In the genomic region with DNA sequence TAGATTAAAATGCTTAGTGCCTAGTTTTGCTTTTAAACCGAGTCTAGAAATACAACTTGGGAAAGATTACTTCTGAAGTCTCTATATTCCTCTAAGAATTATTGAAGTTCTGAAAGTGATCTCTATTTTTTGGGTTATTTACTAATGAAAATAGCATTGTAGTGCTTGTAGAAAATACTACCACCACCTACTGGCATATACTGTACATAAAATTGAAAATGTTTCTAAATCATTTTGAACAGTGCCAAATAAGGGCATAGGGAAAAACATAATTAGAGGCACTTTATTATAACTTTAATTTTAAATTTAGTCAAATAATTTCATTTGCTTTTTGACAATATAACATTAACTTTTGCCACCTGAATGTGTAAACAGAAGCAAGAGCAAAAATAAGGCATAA, we compare ENCODE assay signal across 1 cellular context.
A peak's percentile ranks its signal among the peaks of the same experiment; 100 is the strongest.
TF ChIP-seq lines count a peak whose summit lies in the region.

No MANE protein-coding gene starts in this region.

TF ChIP-seq in K562, 482 proteins besides CTCF, POLR2A, EP300 and RAD21:
- TF ChIP-seq, protein P1, sequence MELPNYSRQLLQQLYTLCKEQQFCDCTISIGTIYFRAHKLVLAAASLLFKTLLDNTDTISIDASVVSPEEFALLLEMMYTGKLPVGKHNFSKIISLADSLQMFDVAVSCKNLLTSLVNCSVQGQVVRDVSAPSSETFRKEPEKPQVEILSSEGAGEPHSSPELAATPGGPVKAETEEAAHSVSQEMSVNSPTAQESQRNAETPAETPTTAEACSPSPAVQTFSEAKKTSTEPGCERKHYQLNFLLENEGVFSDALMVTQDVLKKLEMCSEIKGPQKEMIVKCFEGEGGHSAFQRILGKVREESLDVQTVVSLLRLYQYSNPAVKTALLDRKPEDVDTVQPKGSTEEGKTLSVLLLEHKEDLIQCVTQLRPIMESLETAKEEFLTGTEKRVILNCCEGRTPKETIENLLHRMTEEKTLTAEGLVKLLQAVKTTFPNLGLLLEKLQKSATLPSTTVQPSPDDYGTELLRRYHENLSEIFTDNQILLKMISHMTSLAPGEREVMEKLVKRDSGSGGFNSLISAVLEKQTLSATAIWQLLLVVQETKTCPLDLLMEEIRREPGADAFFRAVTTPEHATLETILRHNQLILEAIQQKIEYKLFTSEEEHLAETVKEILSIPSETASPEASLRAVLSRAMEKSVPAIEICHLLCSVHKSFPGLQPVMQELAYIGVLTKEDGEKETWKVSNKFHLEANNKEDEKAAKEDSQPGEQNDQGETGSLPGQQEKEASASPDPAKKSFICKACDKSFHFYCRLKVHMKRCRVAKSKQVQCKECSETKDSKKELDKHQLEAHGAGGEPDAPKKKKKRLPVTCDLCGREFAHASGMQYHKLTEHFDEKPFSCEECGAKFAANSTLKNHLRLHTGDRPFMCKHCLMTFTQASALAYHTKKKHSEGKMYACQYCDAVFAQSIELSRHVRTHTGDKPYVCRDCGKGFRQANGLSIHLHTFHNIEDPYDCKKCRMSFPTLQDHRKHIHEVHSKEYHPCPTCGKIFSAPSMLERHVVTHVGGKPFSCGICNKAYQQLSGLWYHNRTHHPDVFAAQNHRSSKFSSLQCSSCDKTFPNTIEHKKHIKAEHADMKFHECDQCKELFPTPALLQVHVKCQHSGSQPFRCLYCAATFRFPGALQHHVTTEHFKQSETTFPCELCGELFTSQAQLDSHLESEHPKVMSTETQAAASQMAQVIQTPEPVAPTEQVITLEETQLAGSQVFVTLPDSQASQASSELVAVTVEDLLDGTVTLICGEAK (IDR thresholded peaks at IDR 0.05) = no peak
- TF ChIP-seq, protein P1 (CRISPR knock-in tag; IDR thresholded peaks at IDR 0.05) = no peak
- TF ChIP-seq SRF (CRISPR knock-in tag; IDR thresholded peaks at IDR 0.05) = peak; percentile 43 to 96; a peak in 3 of 4 replicates
